ENCODE assay signal across 16 cellular contexts in the genomic region with DNA sequence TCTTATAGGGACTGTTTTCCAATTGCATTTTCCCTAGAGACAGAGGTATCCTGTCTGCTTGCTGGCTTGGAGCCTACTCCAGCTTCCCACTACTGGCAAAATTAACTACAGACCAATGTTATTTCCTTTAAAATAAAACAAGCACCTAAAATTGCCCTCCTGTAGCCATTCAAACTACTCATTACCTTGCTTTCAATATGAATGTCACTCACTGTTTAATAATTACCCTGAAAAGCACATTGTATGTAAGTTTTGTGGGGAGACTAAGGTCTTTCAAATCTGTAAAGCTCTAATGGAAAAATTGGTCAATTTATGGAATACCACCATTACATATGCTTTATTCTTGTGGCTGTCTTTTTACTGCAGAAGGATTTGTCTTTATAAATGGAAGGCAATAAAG.
DNase-seq lines count a peak whose midpoint lies in the region; ATAC-seq lines count a peak whose summit lies in the region.
"Had no signal": no experiment of that assay in that cellular context is flagged by ENCODE, and none has a peak within 500 bp of the region (broad histone marks: within the 10 kb centered on the region; RNA-seq: fewer than 3 reads in every experiment).

No MANE protein-coding gene starts in this region.

- intact Hi-C loops in naive thymus-derived CD4-positive, alpha-beta T cell (cut with micrococcal nuclease) = loop anchor here (2.0 to 5.0 kb wide), 2 partner anchors 18 to 33 kb away; no protein-coding TSS in a partner anchor

- H3K36me3 ChIP-seq in naive thymus-derived CD4-positive, alpha-beta T cell (ENCODE audit: control insufficient read depth in 2 of 3, insufficient read depth in 3 of 3, low read length in 3 of 3) = peaks cover 0 to 4% (median 0%) of the 10 kb centered on the region in 3 experiments
- H3K36me3 ChIP-seq: gastrocnemius medialis, MG63 had no signal

- H3K27ac Mint-ChIP-seq in naive thymus-derived CD4-positive, alpha-beta T cell = peak overlapping the region; percentile 14 to 92 (median 70)

- ATAC-seq in GM21447 (IDR thresholded peaks at IDR 0.05; ENCODE audit: unreplicated experiment) (peak; percentile 33), HG03558 (IDR thresholded peaks at IDR 0.05; ENCODE audit: extremely low read depth, unreplicated experiment) (peak; percentile 21), HG03095 (IDR thresholded peaks at IDR 0.05; ENCODE audit: unreplicated experiment) (no peak)
- no peak for ATAC-seq in naive thymus-derived CD4-positive, alpha-beta T cell
- ATAC-seq: gastrocnemius medialis had no signal

- H3K4me3 Mint-ChIP-seq in naive thymus-derived CD4-positive, alpha-beta T cell = peak overlapping the region in 3 of 10 donors; percentile 22 to 46 (median 42)

- DNase-seq in NCI-H2081 (lab: John Stamatoyannopoulos, UW) = peak; percentile 15 to 82
- DNase-seq in NCI-H2081 treated with DMSO at 0.1 percent for 48 hours (lab: John Stamatoyannopoulos, UW) = no peak
- no peak for DNase-seq in naive thymus-derived CD4-positive, alpha-beta T cell
- no peak for DNase-seq in NK-92 (lab: John Stamatoyannopoulos, UW; ENCODE audit: unreplicated experiment)
- DNase-seq in islet precursor cell = no peak
- DNase-seq: activated CD4-positive, alpha-beta T cell treated with anti-CD3 and anti-CD28 coated beads for 48 hours; Calu3; dorsolateral prefrontal cortex; gastrocnemius medialis; GOT3; MG63 had no signal

- peaks cover 60 to 97% (median 94%) of the 10 kb centered on the region in 7 donors for H3K4me1 Mint-ChIP-seq in naive thymus-derived CD4-positive, alpha-beta T cell

- H3K36me3 Mint-ChIP-seq in naive thymus-derived CD4-positive, alpha-beta T cell = peaks cover 4 to 35% (median 18%) of the 10 kb centered on the region in 5 donors

- H3K4me3 ChIP-seq in naive thymus-derived CD4-positive, alpha-beta T cell (ENCODE audit: low read length) = no peak overlapping the region
- H3K4me3 ChIP-seq: dorsolateral prefrontal cortex, gastrocnemius medialis, MG63, SK-N-MC had no signal

- no peaks in the 10 kb centered on the region for H3K27me3 Mint-ChIP-seq in naive thymus-derived CD4-positive, alpha-beta T cell

- H3K9me3 Mint-ChIP-seq in naive thymus-derived CD4-positive, alpha-beta T cell = peaks cover 0 to 5% (median 0%) of the 10 kb centered on the region in 11 donors

- POLR2A ChIA-PET in naive thymus-derived CD4-positive, alpha-beta T cell (lab: Charles Lee) = interaction anchor here (0.6 to 1.9 kb wide), 8 partner anchors 11 to 91 kb away, joined by 3 to 10 read pairs (median 4); no protein-coding TSS in a partner anchor

- peak overlapping the region; percentile 17 for H3K27ac ChIP-seq in naive thymus-derived CD4-positive, alpha-beta T cell (ENCODE audit: low read depth, low read length)
- H3K27ac ChIP-seq: 22Rv1, gastrocnemius medialis, SK-N-MC had no signal

- H3K9me3 ChIP-seq in naive thymus-derived CD4-positive, alpha-beta T cell (ENCODE audit: control insufficient read depth in 2 of 3, low read length in 3 of 3) = no peaks in the 10 kb centered on the region
- H3K9me3 ChIP-seq: gastrocnemius medialis, MG63 had no signal

- H3K4me1 ChIP-seq in naive thymus-derived CD4-positive, alpha-beta T cell (ENCODE audit: control insufficient read depth in 2 of 2, insufficient read depth in 2 of 2, low read length in 2 of 2) = peaks cover 52 to 58% of the 10 kb centered on the region in 2 donors

- no peaks in the 10 kb centered on the region for H3K27me3 ChIP-seq in naive thymus-derived CD4-positive, alpha-beta T cell (ENCODE audit: control insufficient read depth in 2 of 2, insufficient read depth in 2 of 2, low read length in 2 of 2)
- H3K27me3 ChIP-seq: dorsolateral prefrontal cortex, gastrocnemius medialis, MG63 had no signal

- CTCF ChIA-PET in naive thymus-derived CD4-positive, alpha-beta T cell (lab: Charles Lee) = interaction anchor here (1.2 kb wide), 1 partner anchor 16 kb away, joined by 3 read pairs; no protein-coding TSS in a partner anchor

Comparison
In these comparisons a context has a peak if more than half of its experiments do, and no peak if none do; other contexts are left out.
1. DNase-seq: peak in NCI-H2081 (2 of 2); none in NCI-H2081 treated with DMSO at 0.1 percent for 48 hours (single experiment), naive thymus-derived CD4-positive, alpha-beta T cell (0 of 9), NK-92 (single experiment) and islet precursor cell (single experiment).
2. ATAC-seq: peak in GM21447 (single experiment) and HG03558 (single experiment); none in naive thymus-derived CD4-positive, alpha-beta T cell (single experiment) and HG03095 (single experiment).